23 cellular contexts compared by ENCODE assay signal in the genomic region with DNA sequence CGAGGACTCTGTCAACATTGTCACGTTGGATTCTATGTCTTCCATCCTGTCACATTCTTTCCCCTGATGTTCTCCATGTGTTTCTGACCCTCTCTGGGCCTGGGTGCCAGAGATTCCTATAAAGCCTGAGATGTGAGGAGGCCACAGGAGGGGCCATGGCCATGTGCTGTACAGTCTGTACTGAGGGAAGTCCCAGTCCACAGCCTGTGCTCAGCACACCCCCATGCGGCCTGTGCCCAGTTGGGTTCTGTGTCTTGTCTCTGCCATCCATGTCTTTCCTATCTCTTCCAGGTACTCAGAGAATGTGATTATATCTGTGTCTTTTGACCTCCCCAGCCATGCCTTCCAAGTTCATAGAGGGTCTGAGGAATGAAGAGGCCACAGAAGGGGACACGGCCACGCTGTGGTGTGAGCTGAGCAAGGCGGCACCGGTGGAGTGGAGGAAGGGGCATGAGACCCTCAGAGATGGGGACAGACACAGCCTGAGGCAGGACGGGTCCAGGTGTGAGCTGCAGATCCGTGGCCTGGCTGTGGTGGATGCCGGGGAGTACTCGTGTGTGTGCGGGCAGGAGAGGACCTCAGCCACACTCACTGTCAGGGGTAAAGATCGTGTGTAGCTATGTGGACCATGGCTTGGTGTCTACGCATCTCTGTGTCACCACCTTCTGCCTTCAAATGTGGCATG.
DNase-seq lines count a peak whose midpoint lies in the region; ATAC-seq and TF ChIP-seq lines count a peak whose summit lies in the region.
"Had no signal": no experiment of that assay in that cellular context is flagged by ENCODE, and none has a peak within 500 bp of the region (broad histone marks: within the 10 kb centered on the region; RNA-seq: fewer than 3 reads in every experiment).

No MANE protein-coding gene starts in this region.

- peak; percentile 41 for DNase-seq in Right ventricle myocardium inferior (ENCODE audit: missing footprints)
- no peak for DNase-seq in cardiac septum (ENCODE audit: low spot score)
- DNase-seq in glutamatergic neuron: peak; percentile 4
- DNase-seq in nephron progenitor cell: no peak
- no peak for DNase-seq in stimulated activated effector memory CD8-positive, alpha-beta T cell treated with anti-CD3 and anti-CD28 coated beads, Interleukin-12 subunit alpha, Interleukin-12 subunit beta, amount 100 ng/mL, for 72 hours (ENCODE audit: low spot score in 2 of 2)
- no peak for DNase-seq in T-helper 2 cell treated with Interferon-gamma antibody and Interleukin-4, amounts not matched to agents 5 μg/mL and 100 μg/mL, for 36 hours (ENCODE audit: low spot score)
- DNase-seq in effector CD4-positive, alpha-beta T cell: no peak
- no peak for DNase-seq in endodermal cell
- DNase-seq: COR-L47, DMS79, GOT3, IMR-90, NCI-H1105, NCI-H1694, NCI-H2081, NCI-H2171, NCI-H345, NCI-H524, NCI-H774 had no signal

- H3K27me3 Mint-ChIP-seq in glutamatergic neuron (ENCODE audit: unreplicated experiment): peaks cover 14% of the 10 kb centered on the region
- peaks cover 3% of the 10 kb centered on the region for H3K27me3 Mint-ChIP-seq in nephron progenitor cell (ENCODE audit: low read depth, poor library complexity)
- H3K27me3 Mint-ChIP-seq in T-helper 2 cell treated with Interferon-gamma antibody and Interleukin-4, amounts not matched to agents 5 μg/mL and 100 μg/mL, for 36 hours (ENCODE audit: low read depth): no peaks in the 10 kb centered on the region
- no peaks in the 10 kb centered on the region for H3K27me3 Mint-ChIP-seq in endodermal cell (ENCODE audit: insufficient read depth)
- H3K27me3 Mint-ChIP-seq: B cell had no signal

- H3K36me3 ChIP-seq in endodermal cell (ENCODE audit: control insufficient read depth, insufficient read depth, low read length): peaks cover 24% of the 10 kb centered on the region

- intact Hi-C loops in Right ventricle myocardium inferior (cut with DNase I) (no loop called here), cardiac septum (cut with DNase I) (no loop called here)

- peaks cover 28% of the 10 kb centered on the region for H3K9me3 ChIP-seq in endodermal cell (ENCODE audit: control insufficient read depth, low read length)

- peaks cover 27% of the 10 kb centered on the region for H3K9me3 Mint-ChIP-seq in glutamatergic neuron (ENCODE audit: unreplicated experiment)
- H3K9me3 Mint-ChIP-seq in nephron progenitor cell: peaks cover 22% of the 10 kb centered on the region
- peaks cover 5% of the 10 kb centered on the region for H3K9me3 Mint-ChIP-seq in stimulated activated effector memory CD8-positive, alpha-beta T cell treated with anti-CD3 and anti-CD28 coated beads, Interleukin-12 subunit alpha, Interleukin-12 subunit beta, amount 100 ng/mL, for 72 hours
- peaks cover 9% of the 10 kb centered on the region for H3K9me3 Mint-ChIP-seq in T-helper 2 cell treated with Interferon-gamma antibody and Interleukin-4, amounts not matched to agents 5 μg/mL and 100 μg/mL, for 36 hours
- peaks cover 30% of the 10 kb centered on the region for H3K9me3 Mint-ChIP-seq in endodermal cell

- no peaks in the 10 kb centered on the region for H3K4me1 Mint-ChIP-seq in glutamatergic neuron (ENCODE audit: low read depth, unreplicated experiment)
- H3K4me1 Mint-ChIP-seq in nephron progenitor cell: no peaks in the 10 kb centered on the region
- H3K4me1 Mint-ChIP-seq in stimulated activated effector memory CD8-positive, alpha-beta T cell treated with anti-CD3 and anti-CD28 coated beads, Interleukin-12 subunit alpha, Interleukin-12 subunit beta, amount 100 ng/mL, for 72 hours: peaks cover 11% of the 10 kb centered on the region
- peaks cover under 1% of the 10 kb centered on the region for H3K4me1 Mint-ChIP-seq in T-helper 2 cell treated with Interferon-gamma antibody and Interleukin-4, amounts not matched to agents 5 μg/mL and 100 μg/mL, for 36 hours (ENCODE audit: low read depth)
- H3K4me1 Mint-ChIP-seq in endodermal cell: no peaks in the 10 kb centered on the region
- H3K4me1 Mint-ChIP-seq: B cell, CD14-positive monocyte had no signal

- peaks cover 47% of the 10 kb centered on the region for H3K36me3 Mint-ChIP-seq in glutamatergic neuron (ENCODE audit: unreplicated experiment)
- peaks cover 83% of the 10 kb centered on the region for H3K36me3 Mint-ChIP-seq in nephron progenitor cell (ENCODE audit: low read depth)
- no peaks in the 10 kb centered on the region for H3K36me3 Mint-ChIP-seq in stimulated activated effector memory CD8-positive, alpha-beta T cell treated with anti-CD3 and anti-CD28 coated beads, Interleukin-12 subunit alpha, Interleukin-12 subunit beta, amount 100 ng/mL, for 72 hours
- H3K36me3 Mint-ChIP-seq in T-helper 2 cell treated with Interferon-gamma antibody and Interleukin-4, amounts not matched to agents 5 μg/mL and 100 μg/mL, for 36 hours (ENCODE audit: low read depth): peaks cover 11% of the 10 kb centered on the region
- peaks cover 80% of the 10 kb centered on the region for H3K36me3 Mint-ChIP-seq in endodermal cell (ENCODE audit: low read depth)
- H3K36me3 Mint-ChIP-seq: CD14-positive monocyte had no signal

- H3K4me3 Mint-ChIP-seq in glutamatergic neuron (ENCODE audit: unreplicated experiment) (no peak overlapping the region), nephron progenitor cell (no peak overlapping the region), endodermal cell (no peak overlapping the region)
- H3K4me3 Mint-ChIP-seq in stimulated activated effector memory CD8-positive, alpha-beta T cell treated with anti-CD3 and anti-CD28 coated beads, Interleukin-12 subunit alpha, Interleukin-12 subunit beta, amount 100 ng/mL, for 72 hours: no peak overlapping the region
- no peak overlapping the region for H3K4me3 Mint-ChIP-seq in T-helper 2 cell treated with Interferon-gamma antibody and Interleukin-4, amounts not matched to agents 5 μg/mL and 100 μg/mL, for 36 hours
- H3K4me3 Mint-ChIP-seq: B cell, CD14-positive monocyte had no signal

- H3K27ac Mint-ChIP-seq in glutamatergic neuron (ENCODE audit: unreplicated experiment) (no peak overlapping the region), nephron progenitor cell (peak overlapping the region; percentile 50), endodermal cell (no peak overlapping the region)
- peak overlapping the region; percentile 60 for H3K27ac Mint-ChIP-seq in stimulated activated effector memory CD8-positive, alpha-beta T cell treated with anti-CD3 and anti-CD28 coated beads, Interleukin-12 subunit alpha, Interleukin-12 subunit beta, amount 100 ng/mL, for 72 hours
- no peak overlapping the region for H3K27ac Mint-ChIP-seq in T-helper 2 cell treated with Interferon-gamma antibody and Interleukin-4, amounts not matched to agents 5 μg/mL and 100 μg/mL, for 36 hours
- H3K27ac Mint-ChIP-seq: B cell had no signal

- no peak for ATAC-seq in Right ventricle myocardium inferior
- no peak for ATAC-seq in stimulated activated effector memory CD8-positive, alpha-beta T cell treated with anti-CD3 and anti-CD28 coated beads, Interleukin-12 subunit alpha, Interleukin-12 subunit beta, amount 100 ng/mL, for 72 hours
- ATAC-seq: HCT116, Panc1 had no signal

- H3K9ac ChIP-seq in endodermal cell (ENCODE audit: extremely low read depth, low read length, poor library complexity, severe bottlenecking): no peak overlapping the region

- 91 to 93% methylated on average over 11 to 14 of the region's 14 CpGs for WGBS in endodermal cell (ENCODE audit: insufficient coverage in 1 of 2, insufficient read length in 1 of 2), 2 experiments

- H3K27me3 ChIP-seq in endodermal cell (ENCODE audit: control insufficient read depth, insufficient read depth, low read length, poor library complexity, severe bottlenecking): no peaks in the 10 kb centered on the region

- no peak overlapping the region for H3K4me3 ChIP-seq in endodermal cell (ENCODE audit: low read length)

- TF ChIP-seq CTCF in glutamatergic neuron (IDR thresholded peaks at IDR 0.05; ENCODE audit: partially characterized antibody, unreplicated experiment) (no peak), nephron progenitor cell (IDR thresholded peaks at IDR 0.05) (no peak), endodermal cell (conservative IDR thresholded peaks at IDR 0.05) (no peak)

- no peaks in the 10 kb centered on the region for H3K4me1 ChIP-seq in endodermal cell (ENCODE audit: control insufficient read depth, insufficient read depth, low read length)

- H3K27ac ChIP-seq in endodermal cell (ENCODE audit: low read depth, low read length): no peak overlapping the region

Comparison
In these comparisons a context has a peak if more than half of its experiments do, and no peak if none do; other contexts are left out.
1. DNase-seq: peak in Right ventricle myocardium inferior (single experiment) and glutamatergic neuron (single experiment); none in cardiac septum (single experiment), nephron progenitor cell (single experiment), stimulated activated effector memory CD8-positive, alpha-beta T cell treated with anti-CD3 and anti-CD28 coated beads, Interleukin-12 subunit alpha, Interleukin-12 subunit beta, amount 100 ng/mL, for 72 hours (0 of 2), T-helper 2 cell treated with Interferon-gamma antibody and Interleukin-4, amounts not matched to agents 5 μg/mL and 100 μg/mL, for 36 hours (single experiment), effector CD4-positive, alpha-beta T cell (single experiment) and endodermal cell (single experiment).
2. H3K27ac Mint-ChIP-seq: peak in nephron progenitor cell (single experiment) and stimulated activated effector memory CD8-positive, alpha-beta T cell treated with anti-CD3 and anti-CD28 coated beads, Interleukin-12 subunit alpha, Interleukin-12 subunit beta, amount 100 ng/mL, for 72 hours (single experiment); none in glutamatergic neuron (single experiment), T-helper 2 cell treated with Interferon-gamma antibody and Interleukin-4, amounts not matched to agents 5 μg/mL and 100 μg/mL, for 36 hours (single experiment) and endodermal cell (single experiment).